14 cellular contexts compared by ENCODE assay signal in genomic region chr16:24721830-24722238, GRCh38. TPM values are rescaled to one million over a fixed set of nuclear protein-coding genes. Genes with fewer than 3 reads are reported as not detected.
DNase-seq lines count a peak whose midpoint lies in the region; ATAC-seq and TF ChIP-seq lines count a peak whose summit lies in the region.
"Had no signal": no experiment of that assay in that cellular context is flagged by ENCODE, and none has a peak within 500 bp of the region (broad histone marks: within the 10 kb centered on the region; RNA-seq: fewer than 3 reads in every experiment).

No MANE protein-coding gene starts in this region.

- no peak overlapping the region for H3K4me3 Mint-ChIP-seq in activated naive CD8-positive, alpha-beta T cell
- H3K4me3 Mint-ChIP-seq: brain; CD8-positive, alpha-beta memory T cell had no signal

- CTCF ChIA-PET in PC-9 (lab: Charles Lee) = no interaction called here

- H3K4me1 ChIP-seq in PC-9 (replicated peaks; ENCODE audit: insufficient read depth) = peaks cover 16% of the 10 kb centered on the region
- H3K4me1 ChIP-seq: prostate gland had no signal

- no peaks in the 10 kb centered on the region for H4K20me1 ChIP-seq in PC-9 (ENCODE audit: insufficient read depth)

- H3K27me3 Mint-ChIP-seq in activated naive CD8-positive, alpha-beta T cell = peaks cover 3% of the 10 kb centered on the region

- H3K79me2 ChIP-seq in PC-9 (ENCODE audit: low read depth) = no peaks in the 10 kb centered on the region

- no peak for TF ChIP-seq CTCF in NB4 (IDR thresholded peaks at IDR 0.05; ENCODE audit: low read depth, low read length)
- no peak for TF ChIP-seq CTCF in PC-9 (conservative IDR thresholded peaks at IDR 0.05)

- H3K27ac Mint-ChIP-seq in activated naive CD8-positive, alpha-beta T cell = peak overlapping the region; percentile 47
- H3K27ac Mint-ChIP-seq: brain had no signal

- TF ChIP-seq POLR2A in NB4 (IDR thresholded peaks at IDR 0.05; ENCODE audit: extremely low read depth, insufficient read length) = no peak

- H3K36me3 Mint-ChIP-seq in activated naive CD8-positive, alpha-beta T cell = peaks cover 3% of the 10 kb centered on the region

- peaks cover 23% of the 10 kb centered on the region for H3F3A ChIP-seq in PC-9 (ENCODE audit: insufficient read depth, low read depth)

- ATAC-seq in GM18870 (IDR thresholded peaks at IDR 0.05; ENCODE audit: unreplicated experiment) = no peak
- no peak for ATAC-seq in HG02981 (IDR thresholded peaks at IDR 0.05; ENCODE audit: unreplicated experiment)

- H3K4me3 ChIP-seq in NB4 (ENCODE audit: low read depth, low read length) (no peak overlapping the region), PC-9 (no peak overlapping the region)
- H3K4me3 ChIP-seq: prostate gland had no signal

- H3K4me1 Mint-ChIP-seq in activated naive CD8-positive, alpha-beta T cell (ENCODE audit: low read depth) = peaks cover 17% of the 10 kb centered on the region
- H3K4me1 Mint-ChIP-seq: brain had no signal

- H3K27me3 ChIP-seq in PC-9 (ENCODE audit: insufficient read depth, low read depth) = no peaks in the 10 kb centered on the region

- no peak overlapping the region for H2AFZ ChIP-seq in PC-9

- DNase-seq in NB4 (ENCODE audit: low read depth) = peak; percentile 12
- DNase-seq in activated CD4-positive, alpha-beta T cell treated with anti-CD3 and anti-CD28 coated beads, Interleukin-2, amount 50 U/mL, for 48 hours = peak; percentile 58 to 72
- peak; percentile 38 for DNase-seq in stimulated activated CD4-positive, alpha-beta T cell treated with anti-CD3 and anti-CD28 coated beads, Interleukin-4, amount 100 ng/mL, for 1 hour
- DNase-seq in AG08395 (ENCODE audit: low spot score) = no peak
- no peak for DNase-seq in PC-9
- DNase-seq: GOT3, mesendoderm, NCI-H2029 had no signal

- H3K9me3 ChIP-seq in PC-9 (ENCODE audit: insufficient read depth, low read depth) = no peaks in the 10 kb centered on the region
- H3K9me3 ChIP-seq: prostate gland had no signal

- no peak overlapping the region for H3K4me2 ChIP-seq in PC-9

- intact Hi-C loops in PC-9 (cut with micrococcal nuclease; ENCODE audit: unreplicated experiment) = no loop called here

- no TSS peak for BruUV-seq in PC-9 (replicated peaks; lab: Mats Ljungman, UMichigan)

- H3K27ac ChIP-seq in PC-9 = no peak overlapping the region
- H3K27ac ChIP-seq: prostate gland had no signal

- POLR2A ChIA-PET in PC-9 (lab: Charles Lee; ENCODE audit: unreplicated experiment) = no interaction called here

- H3K36me3 ChIP-seq in PC-9 (ENCODE audit: low read depth) = no peaks in the 10 kb centered on the region
- H3K36me3 ChIP-seq: prostate gland had no signal

- H3K9me2 ChIP-seq in PC-9 (ENCODE audit: insufficient read depth) = no peaks in the 10 kb centered on the region

- no peaks in the 10 kb centered on the region for H3K9me3 Mint-ChIP-seq in activated naive CD8-positive, alpha-beta T cell (ENCODE audit: low read depth)
- H3K9me3 Mint-ChIP-seq: CD8-positive, alpha-beta memory T cell had no signal

RNA-seq across cellular contexts. Expression of gene TNRC6A, which starts 7.6 kb away (rescaled TPM):
- 66.8 and 84.8 TPM in 2 replicates for total RNA-seq in PC-9 (2021)

Comparison
In these comparisons a context has a peak if more than half of its experiments do, and no peak if none do; other contexts are left out.
1. DNase-seq: peak in NB4 (single experiment), activated CD4-positive, alpha-beta T cell treated with anti-CD3 and anti-CD28 coated beads, Interleukin-2, amount 50 U/mL, for 48 hours (2 of 2) and stimulated activated CD4-positive, alpha-beta T cell treated with anti-CD3 and anti-CD28 coated beads, Interleukin-4, amount 100 ng/mL, for 1 hour (single experiment); none in AG08395 (single experiment) and PC-9 (0 of 2).